8 cellular contexts compared by ENCODE assay signal in the genomic region with DNA sequence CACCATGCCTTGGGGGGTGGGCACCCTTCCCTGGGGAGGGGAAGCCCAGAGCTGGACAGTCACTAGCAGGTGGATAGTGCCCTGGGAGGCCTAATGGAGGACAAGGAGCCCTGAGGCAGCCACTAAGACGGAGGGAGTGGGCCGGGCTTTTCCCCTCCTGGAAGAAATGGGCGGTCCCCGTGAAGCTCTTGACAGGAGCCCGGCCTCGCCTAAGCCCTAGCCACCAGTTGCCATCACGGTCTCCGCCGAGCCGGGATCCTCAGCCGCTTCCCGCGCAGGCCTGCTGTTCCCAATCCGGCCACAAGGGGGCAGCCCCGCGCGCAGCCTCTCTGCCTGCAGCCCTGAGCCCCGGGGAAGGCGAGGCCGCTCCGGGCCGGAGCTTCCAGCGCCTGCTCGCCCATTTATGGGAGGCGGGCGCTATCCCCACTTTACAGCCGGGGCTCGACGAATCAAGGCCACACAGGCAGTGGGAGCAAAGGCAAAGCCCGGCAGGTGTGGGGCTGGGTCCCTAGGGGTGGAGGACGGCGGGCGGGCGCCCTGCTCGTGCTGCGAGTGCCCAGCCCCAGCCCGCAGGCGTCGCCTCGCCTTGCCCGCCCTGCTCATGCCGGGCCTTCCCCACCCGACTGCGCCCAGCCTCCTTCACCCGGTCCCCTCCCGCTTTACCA.
DNase-seq lines count a peak whose midpoint lies in the region; ATAC-seq and TF ChIP-seq lines count a peak whose summit lies in the region.

No MANE protein-coding gene starts in this region.

- intact Hi-C loops in esophagus squamous epithelium (cut with DNase I): loop anchor here (10.0 kb wide), 1 partner anchor 98 kb away; no protein-coding TSS in a partner anchor

- peak overlapping the region; percentile 11 to 62 (median 39) for H3K4me3 ChIP-seq in esophagus squamous epithelium

- 26% methylated on average over 19 of the region's 46 CpGs; no CpG with 5 or more reads in 1 of the 2 donors for WGBS in esophagus squamous epithelium, 2 donors

- H3K9me3 ChIP-seq in esophagus squamous epithelium: no peaks in the 10 kb centered on the region

- peak; percentile 78 for DNase-seq in EL
- peak; percentile 56 for DNase-seq in NCI-H526 treated with DMSO at 0.1 percent for 48 hours (lab: John Stamatoyannopoulos, UW)
- DNase-seq in activated T-cell treated with anti-CD3 and anti-CD28 coated beads for 4 hours: peak; percentile 44
- DNase-seq in esophagus squamous epithelium (lab: John Stamatoyannopoulos, UW): no peak
- peak; percentile 18 for DNase-seq in myocyte (ENCODE audit: low read depth)
- peak in 5 of 6 experiments; percentile 5 to 69 (median 38) for DNase-seq in stimulated activated naive CD4-positive, alpha-beta T cell (lab: John Stamatoyannopoulos, UW)

- peaks cover 0 to 50% (median 4%) of the 10 kb centered on the region in 3 donors for H3K36me3 ChIP-seq in esophagus squamous epithelium

- TF ChIP-seq CTCF in esophagus squamous epithelium (IDR thresholded peaks at IDR 0.05): peak; percentile 88 to 98 (median 96)

- H3K4me1 ChIP-seq in esophagus squamous epithelium: peaks cover 14 to 23% (median 16%) of the 10 kb centered on the region in 3 donors

- H3K27me3 ChIP-seq in esophagus squamous epithelium: peaks cover 0 to 15% (median 0%) of the 10 kb centered on the region in 4 donors

- peak overlapping the region in 1 of 4 donors; percentile 5 for H3K27ac ChIP-seq in esophagus squamous epithelium

- no peak for TF ChIP-seq POLR2A in esophagus squamous epithelium (IDR thresholded peaks at IDR 0.05)

- ATAC-seq in HG02885 (IDR thresholded peaks at IDR 0.05; ENCODE audit: poor library complexity, unreplicated experiment) (peak; percentile 77), GM18511 (IDR thresholded peaks at IDR 0.05; ENCODE audit: unreplicated experiment) (no peak)
